9 cellular contexts compared by ENCODE assay signal in the genomic region with DNA sequence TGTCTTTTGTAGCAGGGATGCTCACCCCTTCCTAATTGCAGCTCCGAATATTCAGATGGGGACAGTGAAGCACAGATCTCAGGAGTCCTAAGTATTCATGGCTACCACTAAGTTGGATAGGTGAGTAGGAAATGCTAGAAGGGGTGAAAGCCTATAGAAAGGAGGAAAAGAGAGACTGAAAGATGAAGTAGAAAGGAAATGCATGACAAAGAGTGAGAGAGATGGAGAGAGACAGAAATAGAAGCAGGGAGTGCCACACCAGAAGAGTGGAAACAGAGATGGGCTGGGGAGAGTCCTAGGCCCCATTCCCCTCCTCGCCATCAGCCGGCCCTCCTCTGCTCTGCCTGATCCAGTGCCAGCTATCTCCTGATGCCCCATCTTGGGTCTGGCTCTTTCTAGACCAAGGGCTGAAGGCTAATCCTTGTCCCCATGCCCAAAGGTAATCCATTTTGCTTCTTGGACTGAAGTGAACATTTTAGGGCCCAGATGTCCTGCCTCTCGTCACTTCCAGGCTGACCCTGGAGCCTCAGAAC. TPM values are rescaled to one million over a fixed set of nuclear protein-coding genes. Genes with fewer than 3 reads are reported as not detected.
DNase-seq lines count a peak whose midpoint lies in the region; ATAC-seq and TF ChIP-seq lines count a peak whose summit lies in the region.
"Had no signal": no experiment of that assay in that cellular context is flagged by ENCODE, and none has a peak within 500 bp of the region (broad histone marks: within the 10 kb centered on the region; RNA-seq: fewer than 3 reads in every experiment).

No MANE protein-coding gene starts in this region.

- no peak for TF ChIP-seq POLR2A in suprapubic skin (IDR thresholded peaks at IDR 0.05)

- H3K36me3 Mint-ChIP-seq in activated CD4-positive, alpha-beta T cell treated with anti-CD3 and anti-CD28 coated beads, Interleukin-2, amount 10 ng/mL, durations not matched to agents 24 days and 14 days (ENCODE audit: low read depth), result peaks cover 40% of the 10 kb centered on the region
- H3K36me3 Mint-ChIP-seq in activated T-helper 1 cell treated with anti-CD3 and anti-CD28 coated beads, Interleukin-12 subunit alpha, Interleukin-12 subunit beta, Interleukin-2, Interleukin-4 antibody, amounts not matched to agents 30 ng/mL and 10 ng/mL and 1 ng/mL, durations not matched to agents 14 hours and 24 hours and 36 hours (ENCODE audit: low read depth), result peaks cover 25% of the 10 kb centered on the region

- H3K27me3 ChIP-seq in iPS-20b (ENCODE audit: insufficient read depth, low read length) (no peaks in the 10 kb centered on the region), suprapubic skin (no peaks in the 10 kb centered on the region)

- no peak overlapping the region for H3K9ac ChIP-seq in iPS-20b (ENCODE audit: low read depth, low read length)

- peak overlapping the region; percentile 80 for H3K27ac Mint-ChIP-seq in activated CD4-positive, alpha-beta T cell treated with anti-CD3 and anti-CD28 coated beads, Interleukin-2, amount 10 ng/mL, durations not matched to agents 24 days and 14 days
- H3K27ac Mint-ChIP-seq in activated T-helper 1 cell treated with anti-CD3 and anti-CD28 coated beads, Interleukin-12 subunit alpha, Interleukin-12 subunit beta, Interleukin-2, Interleukin-4 antibody, amounts not matched to agents 30 ng/mL and 10 ng/mL and 1 ng/mL, durations not matched to agents 14 hours and 24 hours and 36 hours, result peak overlapping the region; percentile 1

- no peak for DNase-seq in activated CD4-positive, alpha-beta T cell treated with anti-CD3 and anti-CD28 coated beads, Interleukin-2, amount 10 ng/mL, durations not matched to agents 24 days and 14 days
- DNase-seq in activated CD4-positive, alpha-beta T cell treated with anti-CD3 and anti-CD28 coated beads for 1 hour, result no peak
- no peak for DNase-seq in activated T-helper 1 cell treated with anti-CD3 and anti-CD28 coated beads, Interleukin-12 subunit alpha, Interleukin-12 subunit beta, Interleukin-2, Interleukin-4 antibody, amounts not matched to agents 30 ng/mL and 10 ng/mL and 1 ng/mL, durations not matched to agents 14 hours and 24 hours and 36 hours (ENCODE audit: low spot score)
- DNase-seq in suprapubic skin (ENCODE audit: low spot score in 2 of 2) (no peak), DMS79 treated with DMSO at 0.1 percent for 48 hours (lab: John Stamatoyannopoulos, UW) (no peak), DMS79 (lab: John Stamatoyannopoulos, UW) (no peak)
- DNase-seq: NCI-H510A treated with DMSO at 0.1 percent for 48 hours had no signal

- 87% methylated on average over 4 of the region's 4 CpGs for WGBS in suprapubic skin

- H3K4me1 Mint-ChIP-seq in activated CD4-positive, alpha-beta T cell treated with anti-CD3 and anti-CD28 coated beads, Interleukin-2, amount 10 ng/mL, durations not matched to agents 24 days and 14 days, result peaks cover 43% of the 10 kb centered on the region
- peaks cover 49% of the 10 kb centered on the region for H3K4me1 Mint-ChIP-seq in activated T-helper 1 cell treated with anti-CD3 and anti-CD28 coated beads, Interleukin-12 subunit alpha, Interleukin-12 subunit beta, Interleukin-2, Interleukin-4 antibody, amounts not matched to agents 30 ng/mL and 10 ng/mL and 1 ng/mL, durations not matched to agents 14 hours and 24 hours and 36 hours (ENCODE audit: low read depth)

- H3K9me3 Mint-ChIP-seq in activated CD4-positive, alpha-beta T cell treated with anti-CD3 and anti-CD28 coated beads, Interleukin-2, amount 10 ng/mL, durations not matched to agents 24 days and 14 days, result no peaks in the 10 kb centered on the region
- no peaks in the 10 kb centered on the region for H3K9me3 Mint-ChIP-seq in activated T-helper 1 cell treated with anti-CD3 and anti-CD28 coated beads, Interleukin-12 subunit alpha, Interleukin-12 subunit beta, Interleukin-2, Interleukin-4 antibody, amounts not matched to agents 30 ng/mL and 10 ng/mL and 1 ng/mL, durations not matched to agents 14 hours and 24 hours and 36 hours

- H3K4me1 ChIP-seq in iPS-20b (ENCODE audit: insufficient read depth, low read length) (peaks cover 41% of the 10 kb centered on the region), suprapubic skin (peaks cover 61% of the 10 kb centered on the region)

- no peaks in the 10 kb centered on the region for H3K27me3 Mint-ChIP-seq in activated CD4-positive, alpha-beta T cell treated with anti-CD3 and anti-CD28 coated beads, Interleukin-2, amount 10 ng/mL, durations not matched to agents 24 days and 14 days
- no peaks in the 10 kb centered on the region for H3K27me3 Mint-ChIP-seq in activated T-helper 1 cell treated with anti-CD3 and anti-CD28 coated beads, Interleukin-12 subunit alpha, Interleukin-12 subunit beta, Interleukin-2, Interleukin-4 antibody, amounts not matched to agents 30 ng/mL and 10 ng/mL and 1 ng/mL, durations not matched to agents 14 hours and 24 hours and 36 hours (ENCODE audit: insufficient read depth)

- ATAC-seq in HG02763 (IDR thresholded peaks at IDR 0.05; ENCODE audit: unreplicated experiment), result no peak

- H3K4me3 ChIP-seq in iPS-20b (ENCODE audit: low read length) (peak overlapping the region; percentile 88; the same call in 1 of the 2 replicates), suprapubic skin (peak overlapping the region; percentile 87)

- peak overlapping the region; percentile 91 for H3K4me3 Mint-ChIP-seq in activated CD4-positive, alpha-beta T cell treated with anti-CD3 and anti-CD28 coated beads, Interleukin-2, amount 10 ng/mL, durations not matched to agents 24 days and 14 days
- peak overlapping the region; percentile 85 for H3K4me3 Mint-ChIP-seq in activated T-helper 1 cell treated with anti-CD3 and anti-CD28 coated beads, Interleukin-12 subunit alpha, Interleukin-12 subunit beta, Interleukin-2, Interleukin-4 antibody, amounts not matched to agents 30 ng/mL and 10 ng/mL and 1 ng/mL, durations not matched to agents 14 hours and 24 hours and 36 hours

- peaks cover 31% of the 10 kb centered on the region for H3K36me3 ChIP-seq in iPS-20b (ENCODE audit: insufficient read depth, low read depth, low read length)
- peaks cover 24% of the 10 kb centered on the region for H3K36me3 ChIP-seq in suprapubic skin

- no peak for TF ChIP-seq EP300 in suprapubic skin (IDR thresholded peaks at IDR 0.05)

- TF ChIP-seq CTCF in suprapubic skin (IDR thresholded peaks at IDR 0.05), result no peak

- intact Hi-C loops in activated CD4-positive, alpha-beta T cell treated with anti-CD3 and anti-CD28 coated beads, Interleukin-2, amount 10 ng/mL, durations not matched to agents 24 days and 14 days (cut with micrococcal nuclease), result loop anchor here (5.0 kb wide), 1 partner anchor 175 kb away; a partner anchor contains a TSS
- intact Hi-C loops in activated T-helper 1 cell treated with anti-CD3 and anti-CD28 coated beads, Interleukin-12 subunit alpha, Interleukin-12 subunit beta, Interleukin-2, Interleukin-4 antibody, amounts not matched to agents 30 ng/mL and 10 ng/mL and 1 ng/mL, durations not matched to agents 14 hours and 24 hours and 36 hours (cut with micrococcal nuclease), result no loop called here

- H3K27ac ChIP-seq in iPS-20b (ENCODE audit: low read length) (no peak overlapping the region), suprapubic skin (no peak overlapping the region)

- H3K9me3 ChIP-seq in iPS-20b (ENCODE audit: insufficient read depth, low read depth, low read length) (no peaks in the 10 kb centered on the region), suprapubic skin (no peaks in the 10 kb centered on the region)

RNA-seq across cellular contexts. Expression of a gene that starts 2.0 kb away (rescaled TPM):
- 70.2 and 70.9 TPM in 2 replicates for total RNA-seq in activated CD4-positive, alpha-beta T cell treated with anti-CD3 and anti-CD28 coated beads, Interleukin-2, amount 10 ng/mL, durations not matched to agents 24 days and 14 days
- total RNA-seq in activated T-helper 1 cell treated with anti-CD3 and anti-CD28 coated beads, Interleukin-12 subunit alpha, Interleukin-12 subunit beta, Interleukin-2, Interleukin-4 antibody, amounts not matched to agents 30 ng/mL and 10 ng/mL and 1 ng/mL, durations not matched to agents 14 hours and 24 hours and 36 hours, result 71.2 and 71.3 TPM in 2 replicates
- total RNA-seq in suprapubic skin, result 10 to 100 TPM; 51.0 to 82.6 (median 61.5) TPM

RNA-seq across cellular contexts. Expression of a gene that starts 16.8 kb away (rescaled TPM):
- total RNA-seq in activated CD4-positive, alpha-beta T cell treated with anti-CD3 and anti-CD28 coated beads, Interleukin-2, amount 10 ng/mL, durations not matched to agents 24 days and 14 days, result not detected in 2 replicates
- not detected in 2 replicates for total RNA-seq in activated T-helper 1 cell treated with anti-CD3 and anti-CD28 coated beads, Interleukin-12 subunit alpha, Interleukin-12 subunit beta, Interleukin-2, Interleukin-4 antibody, amounts not matched to agents 30 ng/mL and 10 ng/mL and 1 ng/mL, durations not matched to agents 14 hours and 24 hours and 36 hours
- not detected for total RNA-seq in suprapubic skin

RNA-seq across cellular contexts. Expression of a gene that starts 55.2 kb away (rescaled TPM):
- 117 and 121 TPM in 2 replicates for total RNA-seq in activated CD4-positive, alpha-beta T cell treated with anti-CD3 and anti-CD28 coated beads, Interleukin-2, amount 10 ng/mL, durations not matched to agents 24 days and 14 days
- total RNA-seq in activated T-helper 1 cell treated with anti-CD3 and anti-CD28 coated beads, Interleukin-12 subunit alpha, Interleukin-12 subunit beta, Interleukin-2, Interleukin-4 antibody, amounts not matched to agents 30 ng/mL and 10 ng/mL and 1 ng/mL, durations not matched to agents 14 hours and 24 hours and 36 hours, result 112 and 117 TPM in 2 replicates
- total RNA-seq in suprapubic skin, result 100 to 1,000 TPM in 3 of 4 donors, 10 to 100 TPM in 1; 98.3 to 402 (median 125) TPM

RNA-seq across cellular contexts. Expression of a gene that starts 55.8 kb away (rescaled TPM):
- not detected in 2 replicates for total RNA-seq in activated CD4-positive, alpha-beta T cell treated with anti-CD3 and anti-CD28 coated beads, Interleukin-2, amount 10 ng/mL, durations not matched to agents 24 days and 14 days
- not detected in 2 replicates for total RNA-seq in activated T-helper 1 cell treated with anti-CD3 and anti-CD28 coated beads, Interleukin-12 subunit alpha, Interleukin-12 subunit beta, Interleukin-2, Interleukin-4 antibody, amounts not matched to agents 30 ng/mL and 10 ng/mL and 1 ng/mL, durations not matched to agents 14 hours and 24 hours and 36 hours
- not detected for total RNA-seq in suprapubic skin
